14 cellular contexts compared by ENCODE assay signal in the genomic region with DNA sequence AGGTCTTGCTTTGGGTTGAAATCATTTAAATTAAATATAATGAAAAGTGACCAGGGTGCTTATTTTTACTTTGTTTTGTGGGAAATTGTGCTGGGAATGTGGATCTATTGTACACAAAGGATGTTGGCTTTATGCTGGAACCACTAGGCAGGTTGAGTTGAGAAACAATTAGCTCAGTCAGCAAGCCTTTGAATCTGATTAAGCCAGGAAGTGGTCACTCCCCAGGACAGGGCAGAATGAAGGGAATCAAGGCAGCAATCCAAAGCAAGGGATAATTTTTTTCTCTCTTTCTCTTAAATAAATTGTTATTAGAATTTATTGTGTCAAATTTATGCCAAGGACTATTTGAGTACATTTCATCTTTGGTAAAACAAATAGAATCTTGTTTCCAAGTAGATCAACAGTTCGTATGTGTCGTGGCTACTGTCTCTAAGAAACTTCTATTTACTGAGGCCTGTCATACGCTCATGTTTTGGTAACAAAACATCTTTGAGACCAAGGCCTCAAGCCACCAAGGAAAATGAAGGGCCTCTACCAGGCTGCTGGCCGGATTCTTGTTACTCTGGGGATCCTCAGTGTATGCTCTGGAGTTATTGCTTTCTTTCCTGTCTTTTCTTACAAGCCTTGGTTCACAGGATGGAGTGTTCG. TPM values are rescaled to one million over a fixed set of nuclear protein-coding genes. Genes with fewer than 3 reads are reported as not detected.
DNase-seq lines count a peak whose midpoint lies in the region; ATAC-seq and TF ChIP-seq lines count a peak whose summit lies in the region.
"Had no signal": no experiment of that assay in that cellular context is flagged by ENCODE, and none has a peak within 500 bp of the region (broad histone marks: within the 10 kb centered on the region; RNA-seq: fewer than 3 reads in every experiment).

A gene (plus strand): TSS at position 486 of the 648 bp plus-strand sequence. CDS start 35 bp downstream, at position 521.

- H3K27me3 ChIP-seq in SK-N-SH (ENCODE audit: insufficient read depth) (no peaks in the 10 kb centered on the region), brain microvascular endothelial cell (replicated peaks) (no peaks in the 10 kb centered on the region), thoracic aorta (replicated peaks; ENCODE audit: insufficient read depth) (no peaks in the 10 kb centered on the region), WERI-Rb-1 (ENCODE audit: insufficient read depth, low read depth, severe bottlenecking) (no peaks in the 10 kb centered on the region)

- no peak within 1 kb of the TSS for H3K4me3 ChIP-seq in SK-N-SH (ENCODE audit: low read depth in 2 of 2, low read length in 1 of 2)
- no peak within 1 kb of the TSS for H3K4me3 ChIP-seq in brain microvascular endothelial cell (ENCODE audit: low read depth, low read length)
- H3K4me3 ChIP-seq in thoracic aorta: no peak within 1 kb of the TSS
- no peak within 1 kb of the TSS for H3K4me3 ChIP-seq in WERI-Rb-1 (ENCODE audit: low read depth, low read length)

- H3K27ac ChIP-seq in SK-N-SH (ENCODE audit: low read depth in 2 of 2, low read length in 1 of 2): no peak within 1 kb of the TSS
- H3K27ac ChIP-seq in brain microvascular endothelial cell: peak within 1 kb of the TSS; percentile 49
- H3K27ac ChIP-seq in thoracic aorta: peak within 1 kb of the TSS; percentile 21 to 40
- H3K27ac ChIP-seq in WERI-Rb-1: no peak within 1 kb of the TSS

- no peak for TF ChIP-seq RAD21 in SK-N-SH (IDR thresholded peaks at IDR 0.05; ENCODE audit: low read length)

- no peak for DNase-seq in SK-N-SH
- no peak for DNase-seq in brain microvascular endothelial cell
- DNase-seq in left kidney (ENCODE audit: low read depth, low spot score): peak; percentile 23
- no peak for DNase-seq in thoracic aorta (ENCODE audit: low spot score)
- DNase-seq in activated CD8-positive, alpha-beta memory T cell treated with anti-CD3 and anti-CD28 coated beads, Interleukin-2, amount 50 U/mL, for 48 hours: no peak
- no peak for DNase-seq in WERI-Rb-1
- DNase-seq: activated T-cell treated with anti-CD3 and anti-CD28 coated beads, Interleukin-2, amount 50 U/mL, for 4 hours; cerebellar nuclear complex; NCI-H2081 treated with DMSO at 0.1 percent for 48 hours; RPMI8226 had no signal

- in situ Hi-C loops in brain microvascular endothelial cell (cut with HindIII; ENCODE audit: low pct_ligation_motif_present, low sequenced_read_pairs): no loop called here

- no peak within 1 kb of the TSS for H3K9ac ChIP-seq in SK-N-SH

- no peaks in the 10 kb centered on the region for H3F3A ChIP-seq in SK-N-SH (replicated peaks; ENCODE audit: insufficient read depth)

- CTCF ChIA-PET in SK-N-SH (lab: Yijun Ruan, JAX): no interaction called here

- H3K4me1 ChIP-seq in SK-N-SH (ENCODE audit: control insufficient read depth in 1 of 2, insufficient read depth in 2 of 2, low read depth in 1 of 2, low read length in 1 of 2): no peaks in the 10 kb centered on the region; a peak in 2 of 4 replicates
- peaks cover 0 to 8% of the 10 kb centered on the region in 2 donors for H3K4me1 ChIP-seq in thoracic aorta (ENCODE audit: control insufficient read depth in 1 of 2, low read depth in 2 of 2)

- no peak within 1 kb of the TSS for H2AFZ ChIP-seq in SK-N-SH (ENCODE audit: low read depth)

- no peak within 1 kb of the TSS for H3K4me2 ChIP-seq in SK-N-SH

- no peaks in the 10 kb centered on the region for H4K20me1 ChIP-seq in SK-N-SH (ENCODE audit: insufficient read depth)

- no peaks in the 10 kb centered on the region for H3K9me3 ChIP-seq in SK-N-SH
- no peaks in the 10 kb centered on the region for H3K9me3 ChIP-seq in thoracic aorta
- H3K9me3 ChIP-seq in WERI-Rb-1 (ENCODE audit: severe bottlenecking): no peaks in the 10 kb centered on the region

- H3K36me3 ChIP-seq in SK-N-SH (replicated peaks in 1 of 2; ENCODE audit: control insufficient read depth in 1 of 2, insufficient read depth in 2 of 2, low read length in 1 of 2) (no peaks in the 10 kb centered on the region), brain microvascular endothelial cell (replicated peaks) (no peaks in the 10 kb centered on the region), thoracic aorta (no peaks in the 10 kb centered on the region), WERI-Rb-1 (no peaks in the 10 kb centered on the region)

- H3K79me2 ChIP-seq in SK-N-SH (ENCODE audit: insufficient read depth): no peaks in the 10 kb centered on the region

- POLR2A ChIA-PET in SK-N-SH (lab: Yijun Ruan, JAX): no interaction called here

- TF ChIP-seq CTCF in SK-N-SH (IDR thresholded peaks at IDR 0.05) (no peak), brain microvascular endothelial cell (IDR thresholded peaks at IDR 0.05; ENCODE audit: low read depth, low read length, missing control alignments) (no peak), thoracic aorta (IDR thresholded peaks at IDR 0.05) (no peak), WERI-Rb-1 (IDR thresholded peaks at IDR 0.05; ENCODE audit: low read depth, low read length) (no peak)

- H3K9me2 ChIP-seq in SK-N-SH: no peaks in the 10 kb centered on the region

- 90% methylated on average over 5 of the region's 5 CpGs for WGBS in SK-N-SH (ENCODE audit: low lambda C conversion rate)

- ATAC-seq in SK-N-SH treated with all-trans-retinoic acid at 6 μM for 48 hours (peak; percentile 65; the same call in 2 of the 3 replicates), thoracic aorta (ENCODE audit: insufficient number of reproducible peaks, low FRiP score, low read depth) (no peak), GM18519 (IDR thresholded peaks at IDR 0.05; ENCODE audit: low FRiP score, unreplicated experiment) (no peak)
- ATAC-seq: activated T-cell treated with anti-CD3 and anti-CD28 coated beads, Interleukin-2, amount 50 U/mL, for 4 hours had no signal

- TF ChIP-seq EP300 in SK-N-SH (IDR thresholded peaks at IDR 0.05; ENCODE audit: borderline replicate concordance in 1 of 2, low read depth in 1 of 2, low read length in 1 of 2): no peak

TF ChIP-seq in SK-N-SH treated with all-trans-retinoic acid at 6 μM for 48 hours, 23 proteins besides CTCF, POLR2A, EP300 and RAD21 (continues in another document):
- TF ChIP-seq, protein P1, sequence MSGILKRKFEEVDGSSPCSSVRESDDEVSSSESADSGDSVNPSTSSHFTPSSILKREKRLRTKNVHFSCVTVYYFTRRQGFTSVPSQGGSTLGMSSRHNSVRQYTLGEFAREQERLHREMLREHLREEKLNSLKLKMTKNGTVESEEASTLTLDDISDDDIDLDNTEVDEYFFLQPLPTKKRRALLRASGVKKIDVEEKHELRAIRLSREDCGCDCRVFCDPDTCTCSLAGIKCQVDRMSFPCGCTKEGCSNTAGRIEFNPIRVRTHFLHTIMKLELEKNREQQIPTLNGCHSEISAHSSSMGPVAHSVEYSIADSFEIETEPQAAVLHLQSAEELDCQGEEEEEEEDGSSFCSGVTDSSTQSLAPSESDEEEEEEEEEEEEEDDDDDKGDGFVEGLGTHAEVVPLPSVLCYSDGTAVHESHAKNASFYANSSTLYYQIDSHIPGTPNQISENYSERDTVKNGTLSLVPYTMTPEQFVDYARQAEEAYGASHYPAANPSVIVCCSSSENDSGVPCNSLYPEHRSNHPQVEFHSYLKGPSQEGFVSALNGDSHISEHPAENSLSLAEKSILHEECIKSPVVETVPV (CRISPR knock-in tag; IDR thresholded peaks at IDR 0.05): no peak
- TF ChIP-seq ISL1 (CRISPR knock-in tag; IDR thresholded peaks at IDR 0.05) (peak; percentile 31; the same call in 1 of the 2 replicates), ZNF70 (CRISPR knock-in tag; IDR thresholded peaks at IDR 0.05) (no peak), ZC3H10 (CRISPR knock-in tag; IDR thresholded peaks at IDR 0.05) (0 out of 2 replicates have a peak, but pooled peaks have one; percentile 36), TCF4 (CRISPR knock-in tag; IDR thresholded peaks at IDR 0.05; ENCODE audit: borderline replicate concordance) (no peak)

TF ChIP-seq in SK-N-SH, 30 proteins besides CTCF, POLR2A, EP300 and RAD21:
- no peak for TF ChIP-seq RXRA (IDR thresholded peaks at IDR 0.05; ENCODE audit: borderline replicate concordance, low read depth)
- TF ChIP-seq, protein P2, sequence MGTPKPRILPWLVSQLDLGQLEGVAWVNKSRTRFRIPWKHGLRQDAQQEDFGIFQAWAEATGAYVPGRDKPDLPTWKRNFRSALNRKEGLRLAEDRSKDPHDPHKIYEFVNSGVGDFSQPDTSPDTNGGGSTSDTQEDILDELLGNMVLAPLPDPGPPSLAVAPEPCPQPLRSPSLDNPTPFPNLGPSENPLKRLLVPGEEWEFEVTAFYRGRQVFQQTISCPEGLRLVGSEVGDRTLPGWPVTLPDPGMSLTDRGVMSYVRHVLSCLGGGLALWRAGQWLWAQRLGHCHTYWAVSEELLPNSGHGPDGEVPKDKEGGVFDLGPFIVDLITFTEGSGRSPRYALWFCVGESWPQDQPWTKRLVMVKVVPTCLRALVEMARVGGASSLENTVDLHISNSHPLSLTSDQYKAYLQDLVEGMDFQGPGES (IDR thresholded peaks at IDR 0.05; ENCODE audit: low read depth, low read length): no peak
- no peak for TF ChIP-seq RFX5 (IDR thresholded peaks at IDR 0.05; ENCODE audit: low read length)
- no peak for TF ChIP-seq TCF12 (IDR thresholded peaks at IDR 0.05)
- TF ChIP-seq, protein P3, sequence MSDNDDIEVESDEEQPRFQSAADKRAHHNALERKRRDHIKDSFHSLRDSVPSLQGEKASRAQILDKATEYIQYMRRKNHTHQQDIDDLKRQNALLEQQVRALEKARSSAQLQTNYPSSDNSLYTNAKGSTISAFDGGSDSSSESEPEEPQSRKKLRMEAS (IDR thresholded peaks at IDR 0.05; ENCODE audit: low read depth): no peak
- TF ChIP-seq, protein P4, sequence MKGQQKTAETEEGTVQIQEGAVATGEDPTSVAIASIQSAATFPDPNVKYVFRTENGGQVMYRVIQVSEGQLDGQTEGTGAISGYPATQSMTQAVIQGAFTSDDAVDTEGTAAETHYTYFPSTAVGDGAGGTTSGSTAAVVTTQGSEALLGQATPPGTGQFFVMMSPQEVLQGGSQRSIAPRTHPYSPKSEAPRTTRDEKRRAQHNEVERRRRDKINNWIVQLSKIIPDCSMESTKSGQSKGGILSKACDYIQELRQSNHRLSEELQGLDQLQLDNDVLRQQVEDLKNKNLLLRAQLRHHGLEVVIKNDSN (IDR thresholded peaks at IDR 0.05; ENCODE audit: borderline replicate concordance, low read depth): no peak
- TF ChIP-seq JUND (IDR thresholded peaks at IDR 0.05): no peak

RNA-seq across cellular contexts. Expression of the gene that starts here (rescaled TPM):
- polyA plus RNA-seq in SK-N-SH (2012; rRNA removed): not detected in 2 replicates
- not detected in 2 replicates for polyA plus RNA-seq in SK-N-SH (2012; cell fraction: cytosol; rRNA removed)
- polyA plus RNA-seq in SK-N-SH (2012; cell fraction: nucleus; rRNA removed): not detected in 2 replicates
- not detected for total RNA-seq in thoracic aorta
- total RNA-seq: activated T-cell treated with anti-CD3 and anti-CD28 coated beads, Interleukin-2, amount 50 U/mL, for 4 hours; mononuclear cell had no signal
- polyA plus RNA-seq: IgD-negative memory B cell had no signal

Comparison
In these comparisons a context has a peak if more than half of its experiments do, and no peak if none do; other contexts are left out.
1. H3K27ac ChIP-seq: peak in brain microvascular endothelial cell (single experiment) and thoracic aorta (2 of 2); none in SK-N-SH (0 of 2) and WERI-Rb-1 (single experiment).